ENCODE assay signal across 10 cellular contexts in the genomic region with DNA sequence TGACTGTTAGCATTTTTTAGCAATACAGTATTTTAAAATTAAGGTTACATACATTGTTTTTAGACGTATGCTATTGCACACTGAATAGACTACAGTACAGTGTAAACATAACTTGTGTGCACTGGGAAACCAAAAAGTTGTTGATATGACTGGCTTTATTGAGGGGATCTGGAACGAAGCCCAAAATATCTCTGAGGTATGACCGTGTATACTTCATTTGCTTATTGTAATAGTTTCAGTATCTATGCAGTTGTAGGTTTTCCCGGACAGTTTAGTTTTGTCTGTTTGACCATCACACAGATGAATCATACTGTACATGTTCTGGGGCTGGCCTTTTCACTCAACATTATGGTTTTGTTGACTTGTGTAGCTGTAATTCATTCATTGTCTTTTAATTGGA. TPM values are rescaled to one million over a fixed set of nuclear protein-coding genes. Genes with fewer than 3 reads are reported as not detected.
A peak's percentile ranks its signal among the peaks of the same experiment; 100 is the strongest.
DNase-seq lines count a peak whose midpoint lies in the region; ATAC-seq and TF ChIP-seq lines count a peak whose summit lies in the region.
"Had no signal": no experiment of that assay in that cellular context is flagged by ENCODE, and none has a peak within 500 bp of the region (broad histone marks: within the 10 kb centered on the region; RNA-seq: fewer than 3 reads in every experiment).

No MANE protein-coding gene starts in this region.

- intact Hi-C loops in sciatic nerve (cut with DNase I) = no loop called here

- CTCF ChIA-PET in GM10248 (lab: Yijun Ruan, JAX) = interaction anchor here (0.8 to 1.6 kb wide), 4 partner anchors 11 to 37 kb away, joined by 3 to 5 read pairs (median 4); a partner anchor contains a TSS

- H3K4me3 ChIP-seq in choroid plexus epithelial cell (ENCODE audit: low read depth, low read length) = no peak overlapping the region

- TF ChIP-seq CTCF in GM10248 (IDR thresholded peaks at IDR 0.05; ENCODE audit: control extremely low read depth, extremely low read depth, low read depth, missing control alignments) = no peak
- no peak for TF ChIP-seq CTCF in choroid plexus epithelial cell (conservative IDR thresholded peaks at IDR 0.05; ENCODE audit: low read depth, low read length)

- peak; percentile 63 for DNase-seq in GM10248 (ENCODE audit: extremely low spot score)
- peak; percentile 79 for DNase-seq in choroid plexus epithelial cell (ENCODE audit: low read depth)
- DNase-seq in sciatic nerve (ENCODE audit: low spot score) = no peak
- no peak for DNase-seq in ecto neural progenitor cell (ENCODE audit: low spot score)
- no peak for DNase-seq in HT-29 (ENCODE audit: low spot score)
- no peak for DNase-seq in midbrain (lab: John Stamatoyannopoulos, UW)
- DNase-seq: DND-41, NCI-H82 had no signal

- POLR2A ChIA-PET in GM10248 (lab: Yijun Ruan, JAX) = no interaction called here

- ATAC-seq in GM21381 (IDR thresholded peaks at IDR 0.05; ENCODE audit: unreplicated experiment) (peak; percentile 81), HG03460 (IDR thresholded peaks at IDR 0.05; ENCODE audit: unreplicated experiment) (peak; percentile 76), sciatic nerve (no peak)

RNA-seq across cellular contexts. Expression of a gene that starts 6.9 kb away (rescaled TPM):
- 8.4 TPM for total RNA-seq in sciatic nerve
- total RNA-seq in HT-29 (2014; rRNA removed; shearing (Covaris generic)) = 12.6 and 13.6 TPM in 2 replicates

RNA-seq across cellular contexts. Expression of a gene that starts 11.3 kb away (rescaled TPM):
- 49.4 TPM for total RNA-seq in sciatic nerve
- 85.9 and 98.5 TPM in 2 replicates for total RNA-seq in HT-29 (2014; rRNA removed; shearing (Covaris generic))

RNA-seq across cellular contexts. Expression of a gene that starts 18.7 kb away (rescaled TPM):
- 25.0 TPM for total RNA-seq in sciatic nerve
- total RNA-seq in HT-29 (2014; rRNA removed; shearing (Covaris generic)) = 0.28 and 0.91 TPM in 2 replicates

RNA-seq across cellular contexts. Expression of a gene that starts 30.0 kb away (rescaled TPM):
- total RNA-seq in sciatic nerve = 2.1 TPM
- total RNA-seq in HT-29 (2014; rRNA removed; shearing (Covaris generic)) = 101 and 124 TPM in 2 replicates

RNA-seq across cellular contexts. Expression of a gene that starts 37.1 kb away (rescaled TPM):
- total RNA-seq in sciatic nerve = 72.6 TPM
- total RNA-seq in HT-29 (2014; rRNA removed; shearing (Covaris generic)) = 2.0 and 2.6 TPM in 2 replicates

Comparison
In these comparisons a context has a peak if more than half of its experiments do, and no peak if none do; other contexts are left out.
1. DNase-seq: peak in GM10248 (single experiment) and choroid plexus epithelial cell (single experiment); none in sciatic nerve (single experiment), ecto neural progenitor cell (single experiment), HT-29 (single experiment) and midbrain (single experiment).
2. RNA of a gene that starts 18.7 kb away (total RNA-seq): 25.0 TPM in sciatic nerve (single experiment); 0.28 to 0.91 TPM in HT-29; every median in the first group is over 10 times any median in the second.